In genomic region chr15:67091073-67091965, GRCh38 we compare ENCODE assay signal across 10 cellular contexts. TPM values are rescaled to one million over a fixed set of nuclear protein-coding genes. Genes with fewer than 3 reads are reported as not detected.
A peak's percentile ranks its signal among the peaks of the same experiment; 100 is the strongest.
DNase-seq lines count a peak whose midpoint lies in the region; ATAC-seq lines count a peak whose summit lies in the region.
"Had no signal": no experiment of that assay in that cellular context is flagged by ENCODE, and none has a peak within 500 bp of the region (broad histone marks: within the 10 kb centered on the region; RNA-seq: fewer than 3 reads in every experiment).

No MANE protein-coding gene starts in this region.

- H3K4me3 Mint-ChIP-seq in activated naive CD8-positive, alpha-beta T cell treated with anti-CD3 and anti-CD28 coated beads for 36 hours, result no peak overlapping the region
- H3K4me3 Mint-ChIP-seq: neural crest cell had no signal

- peaks cover 28% of the 10 kb centered on the region for H3K36me3 ChIP-seq in SJSA1

- H3K27ac Mint-ChIP-seq in activated naive CD8-positive, alpha-beta T cell treated with anti-CD3 and anti-CD28 coated beads for 36 hours, result peak overlapping the region; percentile 71

- peaks cover 62% of the 10 kb centered on the region for H3K4me1 ChIP-seq in SJSA1 (replicated peaks)

- H3K9me3 ChIP-seq in SJSA1 (replicated peaks), result no peaks in the 10 kb centered on the region

- ATAC-seq in HG03196 (IDR thresholded peaks at IDR 0.05; ENCODE audit: unreplicated experiment), result peak; percentile 67

- peak; percentile 91 for DNase-seq in NK-92 treated with Interleukin-12 subunit alpha and Interleukin-12 subunit beta, amount 100 ng/mL, for 24 hours (lab: John Stamatoyannopoulos, UW)
- DNase-seq in NK-92 (lab: John Stamatoyannopoulos, UW; ENCODE audit: unreplicated experiment), result no peak
- peak; percentile 91 to 96 for DNase-seq in SJSA1 (ENCODE audit: low read depth in 1 of 2, low spot score in 2 of 2)
- DNase-seq in activated naive CD8-positive, alpha-beta T cell treated with anti-CD3 and anti-CD28 coated beads for 36 hours, result peak; percentile 78
- DNase-seq in kidney glomerular epithelial cell (lab: John Stamatoyannopoulos, UW), result peak; percentile 90
- peak; percentile 81 for DNase-seq in stimulated activated CD8-positive, alpha-beta memory T cell treated with anti-CD3 and anti-CD28 coated beads, Interleukin-4, amount 100 ng/mL, for 48 hours
- no peak for DNase-seq in NCI-H2227 (lab: John Stamatoyannopoulos, UW; ENCODE audit: unreplicated experiment)

- no peaks in the 10 kb centered on the region for H3K9me3 Mint-ChIP-seq in activated naive CD8-positive, alpha-beta T cell treated with anti-CD3 and anti-CD28 coated beads for 36 hours
- H3K9me3 Mint-ChIP-seq: neural crest cell had no signal

- H3K27me3 ChIP-seq in SJSA1 (replicated peaks), result no peaks in the 10 kb centered on the region

- H3K4me1 Mint-ChIP-seq in activated naive CD8-positive, alpha-beta T cell treated with anti-CD3 and anti-CD28 coated beads for 36 hours, result peaks cover 66% of the 10 kb centered on the region

- H3K27me3 Mint-ChIP-seq in activated naive CD8-positive, alpha-beta T cell treated with anti-CD3 and anti-CD28 coated beads for 36 hours, result no peaks in the 10 kb centered on the region

- H3K4me3 ChIP-seq in SJSA1, result no peak overlapping the region

- peaks cover 18% of the 10 kb centered on the region for H3K36me3 Mint-ChIP-seq in activated naive CD8-positive, alpha-beta T cell treated with anti-CD3 and anti-CD28 coated beads for 36 hours

- peak overlapping the region; percentile 84 for H3K27ac ChIP-seq in SJSA1
- H3K27ac ChIP-seq: C4-2B had no signal

RNA-seq across cellular contexts. Expression of gene SMAD3, which starts 25.9 kb away (rescaled TPM):
- 19.5 and 22.0 TPM in 2 replicates for total RNA-seq in SJSA1 (2014; rRNA removed; shearing (Covaris generic))
- 10 to 100 TPM; 15.7 to 16.4 TPM for total RNA-seq in activated naive CD8-positive, alpha-beta T cell treated with anti-CD3 and anti-CD28 coated beads for 36 hours

Comparison
In these comparisons a context has a peak if more than half of its experiments do, and no peak if none do; other contexts are left out.
1. DNase-seq: peak in NK-92 treated with Interleukin-12 subunit alpha and Interleukin-12 subunit beta, amount 100 ng/mL, for 24 hours (single experiment), SJSA1 (2 of 2), activated naive CD8-positive, alpha-beta T cell treated with anti-CD3 and anti-CD28 coated beads for 36 hours (single experiment), kidney glomerular epithelial cell (single experiment) and stimulated activated CD8-positive, alpha-beta memory T cell treated with anti-CD3 and anti-CD28 coated beads, Interleukin-4, amount 100 ng/mL, for 48 hours (single experiment); none in NK-92 (single experiment) and NCI-H2227 (single experiment).